Comparison of ENCODE assay signal across 11 cellular contexts in the genomic region with DNA sequence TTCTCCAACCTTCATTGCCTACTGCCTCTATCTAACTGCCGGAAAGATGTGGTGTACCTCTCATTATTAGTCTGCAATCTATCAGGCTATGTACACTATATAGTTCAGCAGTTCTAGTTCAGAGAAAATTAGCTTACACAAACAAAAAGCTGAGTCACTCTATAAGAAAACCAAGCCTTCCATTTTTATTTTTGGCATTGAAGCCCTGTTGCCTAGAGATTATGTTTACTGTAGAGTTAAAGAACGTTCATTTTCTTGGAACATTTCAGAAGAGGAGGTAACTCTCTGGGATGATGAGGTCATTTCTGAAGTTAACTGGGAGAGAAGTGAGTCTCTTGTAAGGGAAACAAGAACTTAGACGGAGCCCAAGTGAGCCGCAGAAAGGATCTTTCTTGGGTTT.
DNase-seq lines count a peak whose midpoint lies in the region; ATAC-seq and TF ChIP-seq lines count a peak whose summit lies in the region.
"Had no signal": no experiment of that assay in that cellular context is flagged by ENCODE, and none has a peak within 500 bp of the region (broad histone marks: within the 10 kb centered on the region; RNA-seq: fewer than 3 reads in every experiment).

No MANE protein-coding gene starts in this region.

- H3K4me1 Mint-ChIP-seq in activated T-helper 2 cell treated with anti-CD3 and anti-CD28 coated beads, Interferon-gamma antibody, Interleukin-2, Interleukin-4, amounts not matched to agents 10 μg/mL and 5 μg/mL and 100 μg/mL, durations not matched to agents 14 hours and 24 hours and 36 hours (ENCODE audit: low read depth), result no peaks in the 10 kb centered on the region
- peaks cover 15% of the 10 kb centered on the region for H3K4me1 Mint-ChIP-seq in type B pancreatic cell (ENCODE audit: unreplicated experiment)

- H3K4me3 Mint-ChIP-seq in activated T-helper 2 cell treated with anti-CD3 and anti-CD28 coated beads, Interferon-gamma antibody, Interleukin-2, Interleukin-4, amounts not matched to agents 10 μg/mL and 5 μg/mL and 100 μg/mL, durations not matched to agents 14 hours and 24 hours and 36 hours (ENCODE audit: low read depth), result no peak overlapping the region
- no peak overlapping the region for H3K4me3 Mint-ChIP-seq in type B pancreatic cell

- H2AK5ac ChIP-seq in mesenchymal stem cell (ENCODE audit: low read length, severe bottlenecking), result no peak overlapping the region

- H3K4me2 ChIP-seq in mesenchymal stem cell (ENCODE audit: low read length, poor library complexity, severe bottlenecking), result no peak overlapping the region

- no peaks in the 10 kb centered on the region for H3K79me1 ChIP-seq in mesenchymal stem cell (replicated peaks; ENCODE audit: low read length, poor library complexity, severe bottlenecking)

- no peaks in the 10 kb centered on the region for H3K9me3 Mint-ChIP-seq in activated T-helper 2 cell treated with anti-CD3 and anti-CD28 coated beads, Interferon-gamma antibody, Interleukin-2, Interleukin-4, amounts not matched to agents 10 μg/mL and 5 μg/mL and 100 μg/mL, durations not matched to agents 14 hours and 24 hours and 36 hours
- H3K9me3 Mint-ChIP-seq in type B pancreatic cell, result peaks cover 4% of the 10 kb centered on the region

- H3K9ac ChIP-seq in mesenchymal stem cell (ENCODE audit: low read length), result peak overlapping the region; percentile 79

- peaks cover 21% of the 10 kb centered on the region for H3K27me3 Mint-ChIP-seq in activated T-helper 2 cell treated with anti-CD3 and anti-CD28 coated beads, Interferon-gamma antibody, Interleukin-2, Interleukin-4, amounts not matched to agents 10 μg/mL and 5 μg/mL and 100 μg/mL, durations not matched to agents 14 hours and 24 hours and 36 hours (ENCODE audit: low read depth)
- peaks cover 3% of the 10 kb centered on the region for H3K27me3 Mint-ChIP-seq in type B pancreatic cell

- H3K4me3 ChIP-seq in mesenchymal stem cell (ENCODE audit: insufficient read depth in 1 of 2, low read depth in 1 of 2, low read length in 2 of 2) (no peak overlapping the region), left ventricle myocardium inferior (no peak overlapping the region)

- no peak overlapping the region for H4K91ac ChIP-seq in mesenchymal stem cell (ENCODE audit: low read length)

- no peak for ATAC-seq in GM18511 (IDR thresholded peaks at IDR 0.05; ENCODE audit: unreplicated experiment)

- H4K8ac ChIP-seq in mesenchymal stem cell (ENCODE audit: low read length), result no peak overlapping the region

- 20% methylated on average over 2 of the region's 4 CpGs for WGBS in mesenchymal stem cell

- peak; percentile 37 for DNase-seq in AG08396 (ENCODE audit: low spot score)
- peak; percentile 10 for DNase-seq in MV-4-11 (lab: John Stamatoyannopoulos, UW)
- peak; percentile 67 for DNase-seq in brain pericyte (ENCODE audit: low read depth, low spot score)
- peak; percentile 98 for DNase-seq in mesenchymal stem cell
- no peak for DNase-seq in activated T-helper 2 cell treated with anti-CD3 and anti-CD28 coated beads, Interferon-gamma antibody, Interleukin-2, Interleukin-4, amounts not matched to agents 10 μg/mL and 5 μg/mL and 100 μg/mL, durations not matched to agents 14 hours and 24 hours and 36 hours (ENCODE audit: low spot score)
- no peak for DNase-seq in type B pancreatic cell (ENCODE audit: extremely low spot score, unreplicated experiment)
- DNase-seq in left ventricle myocardium inferior, result no peak
- DNase-seq: activated CD4-positive, alpha-beta T cell treated with anti-CD3 and anti-CD28 coated beads for 48 hours; cortex of kidney; NCI-H524 had no signal

- H3K23ac ChIP-seq in mesenchymal stem cell (ENCODE audit: low read length in 2 of 2), result no peak overlapping the region

- H3K9me3 ChIP-seq in mesenchymal stem cell (ENCODE audit: control insufficient read depth, low read length), result no peaks in the 10 kb centered on the region
- H3K9me3 ChIP-seq in left ventricle myocardium inferior (replicated peaks), result no peaks in the 10 kb centered on the region

- H3K14ac ChIP-seq in mesenchymal stem cell (ENCODE audit: low read length in 2 of 2), result no peak overlapping the region

- no peaks in the 10 kb centered on the region for H3K27me3 ChIP-seq in mesenchymal stem cell (ENCODE audit: control insufficient read depth in 1 of 2, insufficient read depth in 1 of 2, low read length in 2 of 2)
- peaks cover 4% of the 10 kb centered on the region for H3K27me3 ChIP-seq in left ventricle myocardium inferior (ENCODE audit: low read depth)

- peak overlapping the region; percentile 11 for H2BK120ac ChIP-seq in mesenchymal stem cell (ENCODE audit: low read depth, low read length)

- no peak overlapping the region for H2BK12ac ChIP-seq in mesenchymal stem cell (ENCODE audit: low read length in 2 of 2)

- H3K36me3 ChIP-seq in mesenchymal stem cell (ENCODE audit: control insufficient read depth in 1 of 2, insufficient read depth in 2 of 2, low read depth in 1 of 2, low read length in 2 of 2), result no peaks in the 10 kb centered on the region
- no peaks in the 10 kb centered on the region for H3K36me3 ChIP-seq in left ventricle myocardium inferior

- H2BK5ac ChIP-seq in mesenchymal stem cell (ENCODE audit: low read depth, low read length, poor library complexity, severe bottlenecking), result no peak overlapping the region

- no peak overlapping the region for H2AFZ ChIP-seq in mesenchymal stem cell (ENCODE audit: low read depth, low read length)

- no peaks in the 10 kb centered on the region for H3K36me3 Mint-ChIP-seq in activated T-helper 2 cell treated with anti-CD3 and anti-CD28 coated beads, Interferon-gamma antibody, Interleukin-2, Interleukin-4, amounts not matched to agents 10 μg/mL and 5 μg/mL and 100 μg/mL, durations not matched to agents 14 hours and 24 hours and 36 hours (ENCODE audit: low read depth)
- no peaks in the 10 kb centered on the region for H3K36me3 Mint-ChIP-seq in type B pancreatic cell

- intact Hi-C loops in activated T-helper 2 cell treated with anti-CD3 and anti-CD28 coated beads, Interferon-gamma antibody, Interleukin-2, Interleukin-4, amounts not matched to agents 10 μg/mL and 5 μg/mL and 100 μg/mL, durations not matched to agents 14 hours and 24 hours and 36 hours (cut with micrococcal nuclease), result no loop called here
- intact Hi-C loops in left ventricle myocardium inferior (cut with micrococcal nuclease), result no loop called here

- no peak overlapping the region for H2BK15ac ChIP-seq in mesenchymal stem cell (ENCODE audit: low read depth, poor library complexity, severe bottlenecking)

- TF ChIP-seq CTCF in type B pancreatic cell (conservative IDR thresholded peaks at IDR 0.05) (no peak), left ventricle myocardium inferior (IDR thresholded peaks at IDR 0.05; ENCODE audit: borderline replicate concordance) (no peak)

- H3K27ac Mint-ChIP-seq in activated T-helper 2 cell treated with anti-CD3 and anti-CD28 coated beads, Interferon-gamma antibody, Interleukin-2, Interleukin-4, amounts not matched to agents 10 μg/mL and 5 μg/mL and 100 μg/mL, durations not matched to agents 14 hours and 24 hours and 36 hours, result no peak overlapping the region
- H3K27ac Mint-ChIP-seq in type B pancreatic cell, result no peak overlapping the region

- H3K4me1 ChIP-seq in mesenchymal stem cell (ENCODE audit: control insufficient read depth, insufficient read depth, low read depth, low read length) (no peaks in the 10 kb centered on the region), left ventricle myocardium inferior (no peaks in the 10 kb centered on the region)

- H3K27ac ChIP-seq in mesenchymal stem cell (ENCODE audit: low read length, poor library complexity, severe bottlenecking) (no peak overlapping the region), left ventricle myocardium inferior (replicated peaks) (no peak overlapping the region)

- peak overlapping the region in 1 of 2 experiments; percentile 73 for H3K18ac ChIP-seq in mesenchymal stem cell (ENCODE audit: low read depth in 1 of 2, low read length in 2 of 2)

- no peak overlapping the region for H3K4ac ChIP-seq in mesenchymal stem cell (ENCODE audit: low read depth in 1 of 2, low read length in 2 of 2)

Comparison
In these comparisons a context has a peak if more than half of its experiments do, and no peak if none do; other contexts are left out.
1. DNase-seq: peak in AG08396 (single experiment), MV-4-11 (single experiment), brain pericyte (single experiment) and mesenchymal stem cell (single experiment); none in activated T-helper 2 cell treated with anti-CD3 and anti-CD28 coated beads, Interferon-gamma antibody, Interleukin-2, Interleukin-4, amounts not matched to agents 10 μg/mL and 5 μg/mL and 100 μg/mL, durations not matched to agents 14 hours and 24 hours and 36 hours (single experiment), type B pancreatic cell (single experiment) and left ventricle myocardium inferior (single experiment).